32 cellular contexts compared by ENCODE assay signal in genomic region chr7:29461996-29462395, GRCh38.
"Had no signal": no experiment of that assay in that cellular context is flagged by ENCODE, and none has a peak within 500 bp of the region (broad histone marks: within the 10 kb centered on the region; RNA-seq: fewer than 3 reads in every experiment).

No MANE protein-coding gene starts in this region.

- DNase-seq: activated effector memory CD4-positive, alpha-beta T cell treated with anti-CD3 and anti-CD28 coated beads, Interleukin-2, amount 50 U/mL, for 16 hours; activated effector memory CD4-positive, alpha-beta T cell treated with Interleukin-2 at 50 U/mL for 16 hours; activated gamma-delta T cell; activated gamma-delta T cell treated with Interleukin-2 at 50 U/mL for 16 hours; activated naive CD4-positive, alpha-beta T cell; activated naive CD4-positive, alpha-beta T cell treated with anti-CD3 and anti-CD28 coated beads for 36 hours; activated naive CD4-positive, alpha-beta T cell treated with anti-CD3 and anti-CD28 coated beads, Interleukin-2, amount 10 ng/mL, durations not matched to agents 7 days and 5 days; activated naive CD4-positive, alpha-beta T cell treated with anti-CD3 and anti-CD28 coated beads, Interleukin-2, amount 50 U/mL, for 16 hours; activated naive CD4-positive, alpha-beta T cell treated with Interleukin-2 at 50 U/mL for 16 hours; activated naive CD8-positive, alpha-beta T cell treated with anti-CD3 and anti-CD28 coated beads for 36 hours; activated naive CD8-positive, alpha-beta T cell treated with anti-CD3 and anti-CD28 coated beads, Interleukin-2, amount 10 ng/mL, durations not matched to agents 7 days and 5 days; activated naive CD8-positive, alpha-beta T cell treated with anti-CD3 and anti-CD28 coated beads, Interleukin-2, amount 50 U/mL, for 24 hours; activated T-cell treated with anti-CD3 and anti-CD28 coated beads, Interleukin-2, amount 50 U/mL, for 24 hours; activated T-cell treated with anti-CD3 and anti-CD28 coated beads, Interleukin-2, amount 50 U/mL, for 4 hours; activated T-cell treated with anti-CD3 and anti-CD28 coated beads, Interleukin-2, amount 50 U/mL, for 48 hours; activated T-cell treated with anti-CD3 and anti-CD28 coated beads, Interleukin-2, amount 50 U/mL, for 72 hours; adrenal gland; amniotic stem cell; amygdala; anterior cingulate cortex; aorta; body of pancreas; brain microvascular endothelial cell; caudate nucleus; central memory CD4-positive, alpha-beta T cell; cerebellar nuclear complex had no signal

- H3K4me1 ChIP-seq: adrenal gland, ascending aorta, breast epithelium had no signal

- H3K9me3 ChIP-seq: adrenal gland, ascending aorta, body of pancreas, breast epithelium had no signal

- H3K27ac ChIP-seq: adrenal gland, ascending aorta, body of pancreas, brain microvascular endothelial cell, breast epithelium, cardiac muscle cell had no signal

- ATAC-seq: activated naive CD4-positive, alpha-beta T cell treated with anti-CD3 and anti-CD28 coated beads, Interleukin-2, amount 50 U/mL, for 72 hours; activated naive CD8-positive, alpha-beta T cell treated with anti-CD3 and anti-CD28 coated beads, Interleukin-2, amount 50 U/mL, for 24 hours; activated T-cell treated with anti-CD3 and anti-CD28 coated beads, Interleukin-2, amount 50 U/mL, for 4 hours; activated T-cell treated with anti-CD3 and anti-CD28 coated beads, Interleukin-2, amount 50 U/mL, for 72 hours; activated T-helper 17 cell treated with anti-CD3 and anti-CD28 coated beads, Interleukin-2, amount 50 U/mL, for 72 hours; body of pancreas had no signal

- H3K4me3 ChIP-seq: adrenal gland, ascending aorta, body of pancreas, breast epithelium, cardiac muscle cell had no signal

- H3K27me3 ChIP-seq: adrenal gland, ascending aorta, body of pancreas, brain microvascular endothelial cell, breast epithelium, cardiac muscle cell had no signal

- H3K36me3 ChIP-seq: adrenal gland, ascending aorta, brain microvascular endothelial cell, breast epithelium, cardiac muscle cell had no signal

- FAIRE-seq: astrocyte had no signal
